Comparison of ENCODE assay signal across 1 cellular context in genomic region chr15:69344238-69344637, GRCh38.
TF ChIP-seq lines count a peak whose summit lies in the region.

No MANE protein-coding gene starts in this region.

TF ChIP-seq in H1, 55 proteins besides CTCF, POLR2A, EP300 and RAD21 (continued from another document):
- TF ChIP-seq, protein P1, sequence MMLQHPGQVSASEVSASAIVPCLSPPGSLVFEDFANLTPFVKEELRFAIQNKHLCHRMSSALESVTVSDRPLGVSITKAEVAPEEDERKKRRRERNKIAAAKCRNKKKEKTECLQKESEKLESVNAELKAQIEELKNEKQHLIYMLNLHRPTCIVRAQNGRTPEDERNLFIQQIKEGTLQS (IDR thresholded peaks at IDR 0.05; ENCODE audit: insufficient read depth, low read depth, low read length), result no peak
- TF ChIP-seq GTF2F1 (IDR thresholded peaks at IDR 0.05; ENCODE audit: borderline replicate concordance, low read depth, low read length), result no peak
